18 cellular contexts compared by ENCODE assay signal in genomic region chr17:4514779-4515178, GRCh38. TPM values are rescaled to one million over a fixed set of nuclear protein-coding genes. Genes with fewer than 3 reads are reported as not detected.
DNase-seq lines count a peak whose midpoint lies in the region; ATAC-seq and TF ChIP-seq lines count a peak whose summit lies in the region.
"Had no signal": no experiment of that assay in that cellular context is flagged by ENCODE, and none has a peak within 500 bp of the region (broad histone marks: within the 10 kb centered on the region; RNA-seq: fewer than 3 reads in every experiment).

No MANE protein-coding gene starts in this region.

- no TSS peak for BruUV-seq in OCI-LY7 (replicated peaks; lab: Mats Ljungman, UMichigan)

- no peak for TF ChIP-seq CTCF in activated CD8-positive, alpha-beta T cell treated with anti-CD3 and anti-CD28 coated beads for 36 hours (IDR thresholded peaks at IDR 0.05)
- TF ChIP-seq CTCF in hepatocyte (IDR thresholded peaks at IDR 0.05; ENCODE audit: poor library complexity) (no peak), type B pancreatic cell (conservative IDR thresholded peaks at IDR 0.05) (no peak), OCI-LY7 (conservative IDR thresholded peaks at IDR 0.05; ENCODE audit: low read length) (no peak)

- H3K36me3 Mint-ChIP-seq in activated CD8-positive, alpha-beta T cell treated with anti-CD3 and anti-CD28 coated beads, Interleukin-2, amount 10 ng/mL, durations not matched to agents 7 days and 5 days (ENCODE audit: low read depth) = no peaks in the 10 kb centered on the region
- H3K36me3 Mint-ChIP-seq in activated CD8-positive, alpha-beta T cell treated with anti-CD3 and anti-CD28 coated beads for 36 hours (ENCODE audit: low read depth) = no peaks in the 10 kb centered on the region
- no peaks in the 10 kb centered on the region for H3K36me3 Mint-ChIP-seq in type B pancreatic cell
- H3K36me3 Mint-ChIP-seq: CD14-positive monocyte had no signal

- POLR2A ChIA-PET in activated CD8-positive, alpha-beta T cell treated with anti-CD3 and anti-CD28 coated beads, Interleukin-2, amount 10 ng/mL, durations not matched to agents 7 days and 5 days (lab: Charles Lee) = no interaction called here
- POLR2A ChIA-PET in activated CD8-positive, alpha-beta T cell treated with anti-CD3 and anti-CD28 coated beads for 36 hours (lab: Charles Lee) = no interaction called here
- POLR2A ChIA-PET in OCI-LY7 (lab: Charles Lee) = no interaction called here

- WGBS in hepatocyte (ENCODE audit: low lambda C conversion rate, missing lambda C conversion rate) = 88% methylated on average over 8 of the region's 11 CpGs
- no CpG with 5 or more reads among the region's 11 CpGs for WGBS in trophoblast cell (ENCODE audit: extremely low coverage, insufficient coverage, insufficient read length)

- H3K18ac ChIP-seq in trophoblast cell (ENCODE audit: low read length) = peak overlapping the region; percentile 92

- DNase-seq in activated CD8-positive, alpha-beta T cell treated with anti-CD3 and anti-CD28 coated beads, Interleukin-2, amount 10 ng/mL, durations not matched to agents 7 days and 5 days = no peak
- no peak for DNase-seq in activated CD8-positive, alpha-beta T cell treated with anti-CD3 and anti-CD28 coated beads for 36 hours
- no peak for DNase-seq in hepatocyte (ENCODE audit: low spot score)
- no peak for DNase-seq in trophoblast cell
- DNase-seq in type B pancreatic cell (ENCODE audit: extremely low spot score, unreplicated experiment) = no peak
- DNase-seq in NCI-H524 (lab: John Stamatoyannopoulos, UW) = no peak
- no peak for DNase-seq in C1 segment of cervical spinal cord (lab: John Stamatoyannopoulos, UW)
- DNase-seq in OCI-LY7 (ENCODE audit: low spot score) = no peak
- DNase-seq: H9, NCI-H1417 treated with DMSO at 0.1 percent for 48 hours, NCI-H2029, NCI-H2171 treated with DMSO at 0.1 percent for 48 hours, NCI-H82 had no signal

- no peak for ATAC-seq in activated CD8-positive, alpha-beta T cell treated with anti-CD3 and anti-CD28 coated beads, Interleukin-2, amount 10 ng/mL, durations not matched to agents 7 days and 5 days
- no peak for ATAC-seq in activated CD8-positive, alpha-beta T cell treated with anti-CD3 and anti-CD28 coated beads for 36 hours

- H3K4me1 Mint-ChIP-seq in activated CD8-positive, alpha-beta T cell treated with anti-CD3 and anti-CD28 coated beads, Interleukin-2, amount 10 ng/mL, durations not matched to agents 7 days and 5 days (ENCODE audit: low read depth) = peaks cover 14% of the 10 kb centered on the region
- H3K4me1 Mint-ChIP-seq in activated CD8-positive, alpha-beta T cell treated with anti-CD3 and anti-CD28 coated beads for 36 hours (ENCODE audit: low read depth) = peaks cover 2% of the 10 kb centered on the region
- H3K4me1 Mint-ChIP-seq in type B pancreatic cell (ENCODE audit: unreplicated experiment) = peaks cover 6% of the 10 kb centered on the region

- H3K4me3 Mint-ChIP-seq in activated CD8-positive, alpha-beta T cell treated with anti-CD3 and anti-CD28 coated beads, Interleukin-2, amount 10 ng/mL, durations not matched to agents 7 days and 5 days = no peak overlapping the region
- no peak overlapping the region for H3K4me3 Mint-ChIP-seq in activated CD8-positive, alpha-beta T cell treated with anti-CD3 and anti-CD28 coated beads for 36 hours
- H3K4me3 Mint-ChIP-seq in type B pancreatic cell = peak overlapping the region; percentile 72
- H3K4me3 Mint-ChIP-seq: CD14-positive monocyte, H9 had no signal

- H2BK5ac ChIP-seq in trophoblast cell (ENCODE audit: low read depth, low read length, poor library complexity) = peak overlapping the region; percentile 37

- H3K27me3 Mint-ChIP-seq in activated CD8-positive, alpha-beta T cell treated with anti-CD3 and anti-CD28 coated beads, Interleukin-2, amount 10 ng/mL, durations not matched to agents 7 days and 5 days (ENCODE audit: low read depth) = peaks cover 2% of the 10 kb centered on the region
- H3K27me3 Mint-ChIP-seq in activated CD8-positive, alpha-beta T cell treated with anti-CD3 and anti-CD28 coated beads for 36 hours = no peaks in the 10 kb centered on the region
- no peaks in the 10 kb centered on the region for H3K27me3 Mint-ChIP-seq in type B pancreatic cell

- H3K4me1 ChIP-seq in hepatocyte (ENCODE audit: insufficient read depth) (peaks cover 29% of the 10 kb centered on the region), trophoblast cell (ENCODE audit: control insufficient read depth in 1 of 2, insufficient read depth in 2 of 2, low read length in 2 of 2) (peaks cover 54 to 59% of the 10 kb centered on the region in 2 experiments), OCI-LY7 (ENCODE audit: insufficient read depth, low read length, poor library complexity, severe bottlenecking) (peaks cover 21% of the 10 kb centered on the region)

- peak overlapping the region; percentile 93 for H3K14ac ChIP-seq in trophoblast cell (ENCODE audit: low read length)

- H2AFZ ChIP-seq in hepatocyte = no peak overlapping the region
- peak overlapping the region; percentile 27 for H2AFZ ChIP-seq in trophoblast cell (ENCODE audit: insufficient read depth, low read length, poor library complexity)
- no peak overlapping the region for H2AFZ ChIP-seq in OCI-LY7 (ENCODE audit: low read length)

- H3K4me2 ChIP-seq in hepatocyte (no peak overlapping the region), trophoblast cell (ENCODE audit: low read length) (peak overlapping the region; percentile 42), OCI-LY7 (ENCODE audit: low read length) (no peak overlapping the region)

- peak overlapping the region; percentile 39 for H3K27ac Mint-ChIP-seq in activated CD8-positive, alpha-beta T cell treated with anti-CD3 and anti-CD28 coated beads, Interleukin-2, amount 10 ng/mL, durations not matched to agents 7 days and 5 days
- H3K27ac Mint-ChIP-seq in activated CD8-positive, alpha-beta T cell treated with anti-CD3 and anti-CD28 coated beads for 36 hours = no peak overlapping the region
- H3K27ac Mint-ChIP-seq in type B pancreatic cell = peak overlapping the region; percentile 98
- H3K27ac Mint-ChIP-seq: CD14-positive monocyte, H9 had no signal

- H2BK12ac ChIP-seq in trophoblast cell (ENCODE audit: low read length) = peak overlapping the region; percentile 98

- intact Hi-C loops in activated CD8-positive, alpha-beta T cell treated with anti-CD3 and anti-CD28 coated beads for 36 hours (cut with micrococcal nuclease) = no loop called here
- intact Hi-C loops in OCI-LY7 (cut with micrococcal nuclease; ENCODE audit: unreplicated experiment) = no loop called here

- H3K36me3 ChIP-seq in hepatocyte (replicated peaks; ENCODE audit: insufficient read depth, low read depth) (no peaks in the 10 kb centered on the region), trophoblast cell (ENCODE audit: control insufficient read depth in 1 of 2, insufficient read depth in 2 of 2, low read length in 2 of 2) (peaks cover 35 to 53% of the 10 kb centered on the region in 2 experiments), OCI-LY7 (ENCODE audit: insufficient read depth, low read length) (no peaks in the 10 kb centered on the region)

- peak overlapping the region; percentile 20 for H4K12ac ChIP-seq in trophoblast cell (ENCODE audit: low read depth, low read length)

- H3K27ac ChIP-seq in hepatocyte (peak overlapping the region; percentile 33), trophoblast cell (ENCODE audit: low read depth, low read length) (peak overlapping the region; percentile 91), OCI-LY7 (ENCODE audit: low read depth, low read length, poor library complexity, severe bottlenecking) (no peak overlapping the region)
- H3K27ac ChIP-seq: 22Rv1 had no signal

- H3K79me1 ChIP-seq in trophoblast cell (ENCODE audit: low read length) = peaks cover 36% of the 10 kb centered on the region

- no peak overlapping the region for H3K23ac ChIP-seq in trophoblast cell (ENCODE audit: low read length)

- peak overlapping the region; percentile 8 for H3K9ac ChIP-seq in trophoblast cell (ENCODE audit: low read length)

- CTCF ChIA-PET in activated CD8-positive, alpha-beta T cell treated with anti-CD3 and anti-CD28 coated beads, Interleukin-2, amount 10 ng/mL, durations not matched to agents 7 days and 5 days (lab: Charles Lee) = no interaction called here
- CTCF ChIA-PET in activated CD8-positive, alpha-beta T cell treated with anti-CD3 and anti-CD28 coated beads for 36 hours (lab: Charles Lee) = no interaction called here
- CTCF ChIA-PET in OCI-LY7 (lab: Charles Lee; ENCODE audit: unreplicated experiment) = no interaction called here

- no peaks in the 10 kb centered on the region for H3K27me3 ChIP-seq in hepatocyte
- no peaks in the 10 kb centered on the region for H3K27me3 ChIP-seq in trophoblast cell (ENCODE audit: insufficient read depth, low read length)

- no peaks in the 10 kb centered on the region for H3K9me3 ChIP-seq in hepatocyte (ENCODE audit: low read depth)
- no peaks in the 10 kb centered on the region for H3K9me3 ChIP-seq in trophoblast cell (ENCODE audit: insufficient read depth, low read depth, low read length)
- no peaks in the 10 kb centered on the region for H3K9me3 ChIP-seq in OCI-LY7 (ENCODE audit: low read length)

- H2BK120ac ChIP-seq in trophoblast cell (ENCODE audit: insufficient read depth, low read length, poor library complexity) = peak overlapping the region; percentile 92

- H3K9me2 ChIP-seq in hepatocyte (replicated peaks; ENCODE audit: insufficient read depth) = no peaks in the 10 kb centered on the region
- H3K9me2 ChIP-seq in OCI-LY7 (ENCODE audit: insufficient read depth, low read length) = no peaks in the 10 kb centered on the region

- H3K4ac ChIP-seq in trophoblast cell (ENCODE audit: low read depth, low read length) = peak overlapping the region; percentile 93

- H4K91ac ChIP-seq in trophoblast cell (ENCODE audit: low read depth, low read length) = peak overlapping the region; percentile 99

- H3K4me3 ChIP-seq in hepatocyte = no peak overlapping the region
- H3K4me3 ChIP-seq in trophoblast cell (ENCODE audit: low read depth, low read length) = no peak overlapping the region
- no peak overlapping the region for H3K4me3 ChIP-seq in OCI-LY7 (ENCODE audit: low read depth, low read length, poor library complexity, severe bottlenecking)

- H3K79me2 ChIP-seq in hepatocyte = no peaks in the 10 kb centered on the region
- peaks cover 27% of the 10 kb centered on the region for H3K79me2 ChIP-seq in trophoblast cell (ENCODE audit: control insufficient read depth, insufficient read depth, low read length, poor library complexity)
- H3K79me2 ChIP-seq in OCI-LY7 (ENCODE audit: insufficient read depth, low read depth, low read length) = no peaks in the 10 kb centered on the region

- H3K9me3 Mint-ChIP-seq in activated CD8-positive, alpha-beta T cell treated with anti-CD3 and anti-CD28 coated beads, Interleukin-2, amount 10 ng/mL, durations not matched to agents 7 days and 5 days (ENCODE audit: insufficient read depth) = no peaks in the 10 kb centered on the region
- no peaks in the 10 kb centered on the region for H3K9me3 Mint-ChIP-seq in activated CD8-positive, alpha-beta T cell treated with anti-CD3 and anti-CD28 coated beads for 36 hours
- H3K9me3 Mint-ChIP-seq in type B pancreatic cell = no peaks in the 10 kb centered on the region
- H3K9me3 Mint-ChIP-seq: H9 had no signal

- peak overlapping the region; percentile 95 for H2AK5ac ChIP-seq in trophoblast cell (ENCODE audit: low read length)

- peak overlapping the region; percentile 70 for H4K8ac ChIP-seq in trophoblast cell (ENCODE audit: low read depth, low read length)

- H4K20me1 ChIP-seq in hepatocyte (ENCODE audit: insufficient read depth, poor library complexity, severe bottlenecking) (no peaks in the 10 kb centered on the region), OCI-LY7 (ENCODE audit: insufficient read depth, low read length) (no peaks in the 10 kb centered on the region)

RNA-seq across cellular contexts. Expression of gene SPNS2, which starts 16.1 kb away (rescaled TPM):
- 1 to 10 TPM; 4.0 to 4.2 TPM for total RNA-seq in activated CD8-positive, alpha-beta T cell treated with anti-CD3 and anti-CD28 coated beads, Interleukin-2, amount 10 ng/mL, durations not matched to agents 7 days and 5 days
- total RNA-seq in activated CD8-positive, alpha-beta T cell treated with anti-CD3 and anti-CD28 coated beads for 36 hours = 1 to 10 TPM in 1 of 2 experiments, under 1 TPM in 1; 0.95 to 1.2 TPM
- total RNA-seq in hepatocyte = 5.6 and 8.3 TPM in 2 replicates
- 10.3 and 13.4 TPM in 2 replicates for polyA plus RNA-seq in hepatocyte
- polyA plus RNA-seq in trophoblast cell (2013) = 153 and 164 TPM in 2 replicates
- 16.1 and 36.7 TPM in 2 replicates for total RNA-seq in type B pancreatic cell (ENCODE audit: low replicate concordance)
- 1.1 and 5.4 TPM in 2 replicates for total RNA-seq in OCI-LY7 (2014; rRNA removed; shearing (Covaris generic))
- total RNA-seq in OCI-LY7 (2022) = 1.6 TPM in 2 replicates
- total RNA-seq: RPMI7951 had no signal

RNA-seq across cellular contexts. Expression of gene MYBBP1A, which starts 40.4 kb away (rescaled TPM):
- 10 to 100 TPM; 70.7 to 76.7 TPM for total RNA-seq in activated CD8-positive, alpha-beta T cell treated with anti-CD3 and anti-CD28 coated beads, Interleukin-2, amount 10 ng/mL, durations not matched to agents 7 days and 5 days
- 100 to 1,000 TPM; 104 to 107 TPM for total RNA-seq in activated CD8-positive, alpha-beta T cell treated with anti-CD3 and anti-CD28 coated beads for 36 hours
- total RNA-seq in hepatocyte (17.9 and 23.7 TPM in 2 replicates), type B pancreatic cell (ENCODE audit: low replicate concordance) (63.7 and 66.0 TPM in 2 replicates), OCI-LY7 (2022) (106 and 131 TPM in 2 replicates)
- 44.1 and 46.5 TPM in 2 replicates for polyA plus RNA-seq in hepatocyte
- 12.1 and 12.4 TPM in 2 replicates for polyA plus RNA-seq in trophoblast cell (2013)
- total RNA-seq in OCI-LY7 (2014; rRNA removed; shearing (Covaris generic)) = 137 and 142 TPM in 2 replicates

RNA-seq across cellular contexts. Expression of gene GGT6, which starts 45.6 kb away (rescaled TPM):
- total RNA-seq in activated CD8-positive, alpha-beta T cell treated with anti-CD3 and anti-CD28 coated beads, Interleukin-2, amount 10 ng/mL, durations not matched to agents 7 days and 5 days = not detected
- total RNA-seq in activated CD8-positive, alpha-beta T cell treated with anti-CD3 and anti-CD28 coated beads for 36 hours = not detected
- total RNA-seq in hepatocyte (0.32 TPM in 1 of 2 replicates, not detected in the other), type B pancreatic cell (ENCODE audit: low replicate concordance) (1.0 and 1.4 TPM in 2 replicates), OCI-LY7 (2022) (not detected in 2 replicates)
- polyA plus RNA-seq in hepatocyte = not detected in 2 replicates
- polyA plus RNA-seq in trophoblast cell (2013) = not detected in 2 replicates
- not detected in 2 replicates for total RNA-seq in OCI-LY7 (2014; rRNA removed; shearing (Covaris generic))
- total RNA-seq: HT1080, NCI-H460, RPMI7951 had no signal
- polyA plus RNA-seq: CD14-positive monocyte had no signal
